8 cellular contexts compared by ENCODE assay signal in genomic region chr1:14598498-14599172, GRCh38. TPM values are rescaled to one million over a fixed set of nuclear protein-coding genes. Genes with fewer than 3 reads are reported as not detected.
DNase-seq lines count a peak whose midpoint lies in the region; TF ChIP-seq lines count a peak whose summit lies in the region.

Gene KAZN (plus strand): TSS chr1:14598685.

- no peaks in the 10 kb centered on the region for H3K9me3 Mint-ChIP-seq in T-helper 2 cell treated with Interferon-gamma antibody and Interleukin-4, amounts not matched to agents 5 μg/mL and 100 μg/mL, for 36 hours

- H3K4me1 Mint-ChIP-seq in T-helper 2 cell treated with Interferon-gamma antibody and Interleukin-4, amounts not matched to agents 5 μg/mL and 100 μg/mL, for 36 hours (ENCODE audit: low read depth), result no peaks in the 10 kb centered on the region

- no peak within 1 kb of the TSS for H3K27ac Mint-ChIP-seq in T-helper 2 cell treated with Interferon-gamma antibody and Interleukin-4, amounts not matched to agents 5 μg/mL and 100 μg/mL, for 36 hours

- peaks cover 61% of the 10 kb centered on the region for H3K27me3 ChIP-seq in ACC112 (ENCODE audit: insufficient read depth, low read length)
- peaks cover 25% of the 10 kb centered on the region for H3K27me3 ChIP-seq in HUES64 (ENCODE audit: insufficient read depth, low read length)
- no peaks in the 10 kb centered on the region for H3K27me3 ChIP-seq in vagina

- H3K36me3 ChIP-seq in ACC112 (ENCODE audit: insufficient read depth, low read length) (no peaks in the 10 kb centered on the region), HUES64 (ENCODE audit: insufficient read depth, low read length) (no peaks in the 10 kb centered on the region), mesodermal cell (ENCODE audit: control insufficient read depth, insufficient read depth, low read length) (no peaks in the 10 kb centered on the region), vagina (no peaks in the 10 kb centered on the region)

- TF ChIP-seq CTCF in vagina (IDR thresholded peaks at IDR 0.05), result no peak

- under 1% methylated on average over 80 of the region's 80 CpGs for WGBS in HUES64
- 0% methylated on average over 48 of the region's 80 CpGs for WGBS in mesodermal cell (ENCODE audit: insufficient coverage in 2 of 2), 2 experiments

- peak within 1 kb of the TSS; percentile 68 for H3K4me3 ChIP-seq in ACC112 (ENCODE audit: low read depth, low read length)
- H3K4me3 ChIP-seq in HUES64 (ENCODE audit: low read length), result peak within 1 kb of the TSS; percentile 82
- peak within 1 kb of the TSS; percentile 74 for H3K4me3 ChIP-seq in mesodermal cell (ENCODE audit: extremely low read depth, insufficient read depth, low read length, poor library complexity, severe bottlenecking)
- H3K4me3 ChIP-seq in vagina, result peak within 1 kb of the TSS; percentile 53 to 60

- DNase-seq in cerebellum (ENCODE audit: low spot score) (peak; percentile 73), vagina (ENCODE audit: extremely low spot score in 2 of 2) (no peak), COLO829 (ENCODE audit: low spot score) (no peak), superior temporal gyrus (ENCODE audit: extremely low spot score) (no peak)
- no peak for DNase-seq in T-helper 2 cell treated with Interferon-gamma antibody and Interleukin-4, amounts not matched to agents 5 μg/mL and 100 μg/mL, for 36 hours (ENCODE audit: low spot score)

- H3K36me3 Mint-ChIP-seq in T-helper 2 cell treated with Interferon-gamma antibody and Interleukin-4, amounts not matched to agents 5 μg/mL and 100 μg/mL, for 36 hours (ENCODE audit: low read depth), result no peaks in the 10 kb centered on the region

- H3K4me3 Mint-ChIP-seq in T-helper 2 cell treated with Interferon-gamma antibody and Interleukin-4, amounts not matched to agents 5 μg/mL and 100 μg/mL, for 36 hours, result no peak within 1 kb of the TSS

- no peak for TF ChIP-seq POLR2A in vagina (IDR thresholded peaks at IDR 0.05)

- H3K27me3 Mint-ChIP-seq in T-helper 2 cell treated with Interferon-gamma antibody and Interleukin-4, amounts not matched to agents 5 μg/mL and 100 μg/mL, for 36 hours (ENCODE audit: low read depth), result peaks cover 48% of the 10 kb centered on the region

- H2AFZ ChIP-seq in ACC112 (ENCODE audit: low read length, unreplicated experiment), result no peak within 1 kb of the TSS

- intact Hi-C loops in vagina (cut with DNase I), result no loop called here

- no peaks in the 10 kb centered on the region for H3K4me1 ChIP-seq in ACC112 (ENCODE audit: control insufficient read depth, insufficient read depth, low read length, unreplicated experiment)
- peaks cover 60% of the 10 kb centered on the region for H3K4me1 ChIP-seq in HUES64 (ENCODE audit: insufficient read depth, low read length)
- peaks cover 35% of the 10 kb centered on the region for H3K4me1 ChIP-seq in mesodermal cell (ENCODE audit: control insufficient read depth, insufficient read depth, low read length, poor library complexity, severe bottlenecking)
- peaks cover 32% of the 10 kb centered on the region for H3K4me1 ChIP-seq in vagina

- no peak within 1 kb of the TSS for H3K27ac ChIP-seq in ACC112 (ENCODE audit: low read depth, low read length)
- H3K27ac ChIP-seq in HUES64 (ENCODE audit: low read depth, low read length), result peak within 1 kb of the TSS; percentile 64
- peak within 1 kb of the TSS; percentile 96 for H3K27ac ChIP-seq in mesodermal cell (ENCODE audit: low read depth, low read length, severe bottlenecking)
- H3K27ac ChIP-seq in vagina, result peak within 1 kb of the TSS; percentile 71

- H3K79me2 ChIP-seq in ACC112 (ENCODE audit: control insufficient read depth, insufficient read depth, low read length, unreplicated experiment), result no peaks in the 10 kb centered on the region

- no peaks in the 10 kb centered on the region for H3K9me3 ChIP-seq in HUES64 (ENCODE audit: insufficient read depth, low read depth, low read length)
- H3K9me3 ChIP-seq in mesodermal cell (ENCODE audit: control insufficient read depth, low read length), result no peaks in the 10 kb centered on the region
- H3K9me3 ChIP-seq in vagina, result no peaks in the 10 kb centered on the region

- peak within 1 kb of the TSS; percentile 74 for H3K9ac ChIP-seq in HUES64 (ENCODE audit: low read depth, low read length)

RNA-seq across cellular contexts. Expression of gene KAZN, which starts in this region (rescaled TPM):
- polyA plus RNA-seq in HUES64 (2013, experiment 1 of 2), result 7.4 TPM
- polyA plus RNA-seq in HUES64 (2013, experiment 2 of 2), result 9.1 TPM
- 22.6 TPM for total RNA-seq in cerebellum
- 16.1 TPM for polyA plus RNA-seq in mesodermal cell (2013, experiment 1 of 2)
- 13.2 TPM for polyA plus RNA-seq in mesodermal cell (2013, experiment 2 of 2)
- total RNA-seq in vagina, result 29.5 TPM
